Comparison of ENCODE assay signal across 8 cellular contexts in the genomic region with DNA sequence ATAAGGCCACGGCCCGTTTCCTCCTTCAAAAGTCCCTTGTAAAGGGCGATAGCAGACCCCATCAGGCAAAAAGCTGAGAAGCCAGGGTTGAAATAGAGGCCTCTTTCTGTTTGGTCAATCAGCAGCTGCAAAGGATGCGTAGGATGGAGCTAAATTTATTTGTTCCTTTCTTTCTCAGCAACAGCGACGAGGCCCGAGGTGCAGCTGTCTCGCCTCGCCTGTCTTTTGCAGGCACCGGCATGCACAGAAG. TPM values are rescaled to one million over a fixed set of nuclear protein-coding genes. Genes with fewer than 3 reads are reported as not detected.
DNase-seq lines count a peak whose midpoint lies in the region; ATAC-seq and TF ChIP-seq lines count a peak whose summit lies in the region.

No MANE protein-coding gene starts in this region.

- no peak overlapping the region for H3K9ac ChIP-seq in endodermal cell (ENCODE audit: extremely low read depth, low read length, poor library complexity, severe bottlenecking)

- H3K27me3 ChIP-seq in endodermal cell (ENCODE audit: control insufficient read depth, insufficient read depth, low read length, poor library complexity, severe bottlenecking), result no peaks in the 10 kb centered on the region

- H3K27me3 Mint-ChIP-seq in WTC11 (ENCODE audit: low read depth), result no peaks in the 10 kb centered on the region
- H3K27me3 Mint-ChIP-seq in naive thymus-derived CD8-positive, alpha-beta T cell, result peaks cover 0 to 1% (median 0%) of the 10 kb centered on the region in 5 donors
- peaks cover 5% of the 10 kb centered on the region for H3K27me3 Mint-ChIP-seq in endodermal cell (ENCODE audit: insufficient read depth)

- H3K9me3 Mint-ChIP-seq in WTC11, result peaks cover 11% of the 10 kb centered on the region
- peaks cover 0 to 4% (median 2%) of the 10 kb centered on the region in 9 donors for H3K9me3 Mint-ChIP-seq in naive thymus-derived CD8-positive, alpha-beta T cell
- H3K9me3 Mint-ChIP-seq in endodermal cell, result peaks cover 18% of the 10 kb centered on the region

- no peak overlapping the region for H3K4me3 ChIP-seq in endodermal cell (ENCODE audit: low read length)

- H3K4me1 Mint-ChIP-seq in WTC11 (peaks cover 12% of the 10 kb centered on the region), endodermal cell (peaks cover 8% of the 10 kb centered on the region)
- peaks cover 18 to 54% (median 41%) of the 10 kb centered on the region in 4 donors for H3K4me1 Mint-ChIP-seq in naive thymus-derived CD8-positive, alpha-beta T cell

- CTCF ChIA-PET in WTC11 (lab: Charles Lee), result interaction anchor here (1.3 kb wide), 1 partner anchor 40 kb away, joined by 3 read pairs; no protein-coding TSS in a partner anchor

- H3K27ac ChIP-seq in endodermal cell (ENCODE audit: low read depth, low read length), result no peak overlapping the region

- 89 to 95% methylated on average over 10 of the region's 10 CpGs for WGBS in endodermal cell (ENCODE audit: insufficient coverage in 1 of 2, insufficient read length in 1 of 2), 2 experiments

- POLR2A ChIA-PET in WTC11 (lab: Charles Lee), result interaction anchor here (0.6 kb wide), 1 partner anchor 355 kb away, joined by 3 read pairs; no protein-coding TSS in a partner anchor
- POLR2A ChIA-PET in naive thymus-derived CD8-positive, alpha-beta T cell (lab: Charles Lee), result interaction anchor here (0.9 to 2.1 kb wide), 11 partner anchors 8 to 331 kb away, joined by 3 to 11 read pairs (median 4); no protein-coding TSS in a partner anchor

- H3K36me3 ChIP-seq in endodermal cell (ENCODE audit: control insufficient read depth, insufficient read depth, low read length), result no peaks in the 10 kb centered on the region

- TF ChIP-seq CTCF in WTC11 (IDR thresholded peaks at IDR 0.05) (no peak), endodermal cell (conservative IDR thresholded peaks at IDR 0.05) (no peak)

- peak; percentile 34 for DNase-seq in stimulated activated naive CD4-positive, alpha-beta T cell treated with Interleukin-2 at 50 U/mL for 16 hours (lab: John Stamatoyannopoulos, UW)
- DNase-seq in stimulated activated naive CD4-positive, alpha-beta T cell (lab: John Stamatoyannopoulos, UW), result no peak
- no peak for DNase-seq in WTC11 (ENCODE audit: low spot score)
- peak in 2 of 10 donors; percentile 3 to 10 for DNase-seq in naive thymus-derived CD8-positive, alpha-beta T cell
- DNase-seq in AG08396 (ENCODE audit: low spot score), result no peak
- no peak for DNase-seq in GOT3 (lab: John Stamatoyannopoulos, UW)
- DNase-seq in endodermal cell, result no peak

- peak overlapping the region; percentile 88; the same call in 1 of the 2 replicates for H3K27ac Mint-ChIP-seq in WTC11
- peak overlapping the region; percentile 87 to 97 (median 95) for H3K27ac Mint-ChIP-seq in naive thymus-derived CD8-positive, alpha-beta T cell
- H3K27ac Mint-ChIP-seq in endodermal cell, result no peak overlapping the region

- ATAC-seq in HG03066 (IDR thresholded peaks at IDR 0.05; ENCODE audit: low read depth, unreplicated experiment) (peak; percentile 58), WTC11 (no peak)
- peak; percentile 35 to 44 for ATAC-seq in naive thymus-derived CD8-positive, alpha-beta T cell

- H3K4me3 Mint-ChIP-seq in WTC11 (no peak overlapping the region), endodermal cell (no peak overlapping the region)
- peak overlapping the region; percentile 78 to 91 (median 86) for H3K4me3 Mint-ChIP-seq in naive thymus-derived CD8-positive, alpha-beta T cell

- H3K36me3 Mint-ChIP-seq in WTC11, result peaks cover 7% of the 10 kb centered on the region
- no peaks in the 10 kb centered on the region for H3K36me3 Mint-ChIP-seq in naive thymus-derived CD8-positive, alpha-beta T cell
- no peaks in the 10 kb centered on the region for H3K36me3 Mint-ChIP-seq in endodermal cell (ENCODE audit: low read depth)

- H3K4me1 ChIP-seq in endodermal cell (ENCODE audit: control insufficient read depth, insufficient read depth, low read length), result no peaks in the 10 kb centered on the region

- H3K9me3 ChIP-seq in endodermal cell (ENCODE audit: control insufficient read depth, low read length), result peaks cover 14% of the 10 kb centered on the region

TF ChIP-seq in WTC11, 78 proteins besides CTCF, POLR2A, EP300 and RAD21 (continues in another document):
- TF ChIP-seq SMAD3 (CRISPR knock-in tag; IDR thresholded peaks at IDR 0.05; ENCODE audit: borderline replicate concordance) (no peak), JAZF1 (CRISPR knock-in tag; IDR thresholded peaks at IDR 0.05) (no peak), CREB1 (CRISPR knock-in tag; IDR thresholded peaks at IDR 0.05) (no peak), ZNF263 (CRISPR knock-in tag; IDR thresholded peaks at IDR 0.05; ENCODE audit: low read depth) (no peak), SMAD4 (CRISPR knock-in tag; IDR thresholded peaks at IDR 0.05) (no peak), MXD4 (CRISPR knock-in tag; IDR thresholded peaks at IDR 0.05; ENCODE audit: borderline replicate concordance) (no peak), ZNF121 (CRISPR knock-in tag; IDR thresholded peaks at IDR 0.05) (no peak), TEAD1 (CRISPR knock-in tag; IDR thresholded peaks at IDR 0.05) (no peak), ZNF396 (CRISPR knock-in tag; IDR thresholded peaks at IDR 0.05; ENCODE audit: borderline replicate concordance) (no peak), NR3C1 (CRISPR knock-in tag; conservative IDR thresholded peaks at IDR 0.05; ENCODE audit: low read depth) (no peak), PRRX2 (CRISPR knock-in tag; IDR thresholded peaks at IDR 0.05) (no peak), FOXK1 (CRISPR knock-in tag; IDR thresholded peaks at IDR 0.05) (no peak), CREM (CRISPR knock-in tag; IDR thresholded peaks at IDR 0.05) (no peak), ZNF671 (CRISPR knock-in tag; IDR thresholded peaks at IDR 0.05) (no peak)
- TF ChIP-seq, protein P1, sequence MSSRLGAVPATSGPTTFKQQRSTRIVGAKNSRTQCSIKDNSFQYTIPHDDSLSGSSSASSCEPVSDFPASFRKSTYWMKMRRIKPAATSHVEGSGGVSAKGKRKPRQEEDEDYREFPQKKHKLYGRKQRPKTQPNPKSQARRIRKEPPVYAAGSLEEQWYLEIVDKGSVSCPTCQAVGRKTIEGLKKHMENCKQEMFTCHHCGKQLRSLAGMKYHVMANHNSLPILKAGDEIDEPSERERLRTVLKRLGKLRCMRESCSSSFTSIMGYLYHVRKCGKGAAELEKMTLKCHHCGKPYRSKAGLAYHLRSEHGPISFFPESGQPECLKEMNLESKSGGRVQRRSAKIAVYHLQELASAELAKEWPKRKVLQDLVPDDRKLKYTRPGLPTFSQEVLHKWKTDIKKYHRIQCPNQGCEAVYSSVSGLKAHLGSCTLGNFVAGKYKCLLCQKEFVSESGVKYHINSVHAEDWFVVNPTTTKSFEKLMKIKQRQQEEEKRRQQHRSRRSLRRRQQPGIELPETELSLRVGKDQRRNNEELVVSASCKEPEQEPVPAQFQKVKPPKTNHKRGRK (CRISPR knock-in tag; IDR thresholded peaks at IDR 0.05; ENCODE audit: borderline replicate concordance), result no peak
- TF ChIP-seq, protein P2, sequence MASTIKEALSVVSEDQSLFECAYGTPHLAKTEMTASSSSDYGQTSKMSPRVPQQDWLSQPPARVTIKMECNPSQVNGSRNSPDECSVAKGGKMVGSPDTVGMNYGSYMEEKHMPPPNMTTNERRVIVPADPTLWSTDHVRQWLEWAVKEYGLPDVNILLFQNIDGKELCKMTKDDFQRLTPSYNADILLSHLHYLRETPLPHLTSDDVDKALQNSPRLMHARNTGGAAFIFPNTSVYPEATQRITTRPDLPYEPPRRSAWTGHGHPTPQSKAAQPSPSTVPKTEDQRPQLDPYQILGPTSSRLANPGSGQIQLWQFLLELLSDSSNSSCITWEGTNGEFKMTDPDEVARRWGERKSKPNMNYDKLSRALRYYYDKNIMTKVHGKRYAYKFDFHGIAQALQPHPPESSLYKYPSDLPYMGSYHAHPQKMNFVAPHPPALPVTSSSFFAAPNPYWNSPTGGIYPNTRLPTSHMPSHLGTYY (CRISPR knock-in tag; IDR thresholded peaks at IDR 0.05), result no peak
- TF ChIP-seq, protein P3, sequence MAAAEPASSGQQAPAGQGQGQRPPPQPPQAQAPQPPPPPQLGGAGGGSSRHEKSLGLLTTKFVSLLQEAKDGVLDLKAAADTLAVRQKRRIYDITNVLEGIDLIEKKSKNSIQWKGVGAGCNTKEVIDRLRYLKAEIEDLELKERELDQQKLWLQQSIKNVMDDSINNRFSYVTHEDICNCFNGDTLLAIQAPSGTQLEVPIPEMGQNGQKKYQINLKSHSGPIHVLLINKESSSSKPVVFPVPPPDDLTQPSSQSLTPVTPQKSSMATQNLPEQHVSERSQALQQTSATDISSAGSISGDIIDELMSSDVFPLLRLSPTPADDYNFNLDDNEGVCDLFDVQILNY (CRISPR knock-in tag; IDR thresholded peaks at IDR 0.05), result no peak
- TF ChIP-seq, protein P4, sequence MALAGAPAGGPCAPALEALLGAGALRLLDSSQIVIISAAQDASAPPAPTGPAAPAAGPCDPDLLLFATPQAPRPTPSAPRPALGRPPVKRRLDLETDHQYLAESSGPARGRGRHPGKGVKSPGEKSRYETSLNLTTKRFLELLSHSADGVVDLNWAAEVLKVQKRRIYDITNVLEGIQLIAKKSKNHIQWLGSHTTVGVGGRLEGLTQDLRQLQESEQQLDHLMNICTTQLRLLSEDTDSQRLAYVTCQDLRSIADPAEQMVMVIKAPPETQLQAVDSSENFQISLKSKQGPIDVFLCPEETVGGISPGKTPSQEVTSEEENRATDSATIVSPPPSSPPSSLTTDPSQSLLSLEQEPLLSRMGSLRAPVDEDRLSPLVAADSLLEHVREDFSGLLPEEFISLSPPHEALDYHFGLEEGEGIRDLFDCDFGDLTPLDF (CRISPR knock-in tag; IDR thresholded peaks at IDR 0.05), result no peak
- TF ChIP-seq, protein P5, sequence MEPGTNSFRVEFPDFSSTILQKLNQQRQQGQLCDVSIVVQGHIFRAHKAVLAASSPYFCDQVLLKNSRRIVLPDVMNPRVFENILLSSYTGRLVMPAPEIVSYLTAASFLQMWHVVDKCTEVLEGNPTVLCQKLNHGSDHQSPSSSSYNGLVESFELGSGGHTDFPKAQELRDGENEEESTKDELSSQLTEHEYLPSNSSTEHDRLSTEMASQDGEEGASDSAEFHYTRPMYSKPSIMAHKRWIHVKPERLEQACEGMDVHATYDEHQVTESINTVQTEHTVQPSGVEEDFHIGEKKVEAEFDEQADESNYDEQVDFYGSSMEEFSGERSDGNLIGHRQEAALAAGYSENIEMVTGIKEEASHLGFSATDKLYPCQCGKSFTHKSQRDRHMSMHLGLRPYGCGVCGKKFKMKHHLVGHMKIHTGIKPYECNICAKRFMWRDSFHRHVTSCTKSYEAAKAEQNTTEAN (CRISPR knock-in tag; IDR thresholded peaks at IDR 0.05), result no peak

RNA-seq across cellular contexts. Expression of a gene that starts 0.2 kb away (rescaled TPM):
- 2.2 to 3.0 TPM (median 2.5 TPM) in 3 replicates for total RNA-seq in WTC11 (2021)
- total RNA-seq in naive thymus-derived CD8-positive, alpha-beta T cell, result 1 to 10 TPM; 1.1 to 1.6 TPM
- 10 to 100 TPM in 1 of 3 donors, 1 to 10 TPM in 2; 5.4 to 10.3 (median 7.7) TPM for polyA plus RNA-seq in naive thymus-derived CD8-positive, alpha-beta T cell
- 1 to 10 TPM in 1 of 2 donors, under 1 TPM in 1; 0.80 to 1.4 TPM for total RNA-seq in endodermal cell
- polyA plus RNA-seq in endodermal cell (2013, experiment 1 of 2), result 3.7 TPM
- 3.5 TPM for polyA plus RNA-seq in endodermal cell (2013, experiment 2 of 2)

Comparison
In these comparisons a context has a peak if more than half of its experiments do, and no peak if none do; other contexts are left out.
1. H3K4me3 Mint-ChIP-seq: peak in naive thymus-derived CD8-positive, alpha-beta T cell (10 of 10); none in WTC11 (single experiment) and endodermal cell (single experiment).